Comparison of ENCODE assay signal across 23 cellular contexts in genomic region chr3:178785961-178786360, GRCh38.
"Had no signal": no experiment of that assay in that cellular context is flagged by ENCODE, and none has a peak within 500 bp of the region (broad histone marks: within the 10 kb centered on the region; RNA-seq: fewer than 3 reads in every experiment).

No MANE protein-coding gene starts in this region.

- DNase-seq: activated CD4-positive, alpha-beta memory T cell treated with anti-CD3 and anti-CD28 coated beads for 36 hours; activated CD4-positive, alpha-beta T cell treated with anti-CD3 and anti-CD28 coated beads for 48 hours; activated CD4-positive, CD25-positive, alpha-beta regulatory T cell; activated effector memory CD4-positive, alpha-beta T cell treated with anti-CD3 and anti-CD28 coated beads, Interleukin-2, amount 50 U/mL, for 16 hours; activated naive CD4-positive, alpha-beta T cell treated with anti-CD3 and anti-CD28 coated beads, Interleukin-2, amount 10 ng/mL, durations not matched to agents 7 days and 5 days; caudate nucleus; effector CD4-positive, alpha-beta T cell; head of caudate nucleus; hypothalamus; left cardiac atrium; mesendoderm; mucosa of descending colon; nucleus accumbens; right lobe of liver; small intestine; stimulated activated CD4-positive, alpha-beta T cell treated with anti-CD3 and anti-CD28 coated beads, Interleukin-2, amount 100 ng/mL, for 24 hours; stomach; T-helper 17 cell; transverse colon had no signal

- H3K36me3 Mint-ChIP-seq: activated CD4-positive, alpha-beta memory T cell treated with anti-CD3 and anti-CD28 coated beads for 36 hours; activated naive CD4-positive, alpha-beta T cell treated with anti-CD3 and anti-CD28 coated beads, Interleukin-2, amount 10 ng/mL, durations not matched to agents 7 days and 5 days had no signal

- H3K27me3 Mint-ChIP-seq: activated CD4-positive, alpha-beta memory T cell treated with anti-CD3 and anti-CD28 coated beads for 36 hours; activated naive CD4-positive, alpha-beta T cell treated with anti-CD3 and anti-CD28 coated beads, Interleukin-2, amount 10 ng/mL, durations not matched to agents 7 days and 5 days; brain; dendritic cell treated with granulocyte-macrophage colony-stimulating factor and Interleukin-4, amounts not matched to agents 40 ng/mL and 50 ng/mL, for 4 days; stimulated activated memory B cell treated with anti-CD40 and anti-IgM and Interleukin-4, amounts not matched to agents 10 μg/mL and 1 μg/mL and 100 μg/mL, for 72 hours; T-helper 17 cell had no signal

- ATAC-seq: gastroesophageal sphincter; left cardiac atrium; mucosa of descending colon; right lobe of liver; stimulated activated memory B cell treated with anti-CD40 and anti-IgM and Interleukin-4, amounts not matched to agents 10 μg/mL and 1 μg/mL and 100 μg/mL, for 72 hours; T-helper 17 cell had no signal

- H3K9me3 Mint-ChIP-seq: stimulated activated memory B cell treated with anti-CD40 and anti-IgM and Interleukin-4, amounts not matched to agents 10 μg/mL and 1 μg/mL and 100 μg/mL, for 72 hours had no signal

- H3K4me1 Mint-ChIP-seq: activated naive CD4-positive, alpha-beta T cell treated with anti-CD3 and anti-CD28 coated beads, Interleukin-2, amount 10 ng/mL, durations not matched to agents 7 days and 5 days; stimulated activated memory B cell treated with anti-CD40 and anti-IgM and Interleukin-4, amounts not matched to agents 10 μg/mL and 1 μg/mL and 100 μg/mL, for 72 hours; T-helper 17 cell had no signal

- H3K4me3 Mint-ChIP-seq: activated CD4-positive, alpha-beta memory T cell treated with anti-CD3 and anti-CD28 coated beads for 36 hours; activated naive CD4-positive, alpha-beta T cell treated with anti-CD3 and anti-CD28 coated beads, Interleukin-2, amount 10 ng/mL, durations not matched to agents 7 days and 5 days; brain; dendritic cell treated with granulocyte-macrophage colony-stimulating factor and Interleukin-4, amounts not matched to agents 40 ng/mL and 50 ng/mL, for 4 days; stimulated activated memory B cell treated with anti-CD40 and anti-IgM and Interleukin-4, amounts not matched to agents 10 μg/mL and 1 μg/mL and 100 μg/mL, for 72 hours; T-helper 17 cell had no signal

- H3K4me3 ChIP-seq: gastroesophageal sphincter, mucosa of descending colon, right lobe of liver, stomach, transverse colon had no signal

- H3K27ac Mint-ChIP-seq: activated CD4-positive, alpha-beta memory T cell treated with anti-CD3 and anti-CD28 coated beads for 36 hours; activated naive CD4-positive, alpha-beta T cell treated with anti-CD3 and anti-CD28 coated beads, Interleukin-2, amount 10 ng/mL, durations not matched to agents 7 days and 5 days; brain; dendritic cell treated with granulocyte-macrophage colony-stimulating factor and Interleukin-4, amounts not matched to agents 40 ng/mL and 50 ng/mL, for 4 days; stimulated activated memory B cell treated with anti-CD40 and anti-IgM and Interleukin-4, amounts not matched to agents 10 μg/mL and 1 μg/mL and 100 μg/mL, for 72 hours; T-helper 17 cell had no signal
